11 cellular contexts compared by ENCODE assay signal in genomic region chr1:25697426-25698220, GRCh38.
DNase-seq lines count a peak whose midpoint lies in the region; ATAC-seq and TF ChIP-seq lines count a peak whose summit lies in the region.
"Had no signal": no experiment of that assay in that cellular context is flagged by ENCODE, and none has a peak within 500 bp of the region (broad histone marks: within the 10 kb centered on the region; RNA-seq: fewer than 3 reads in every experiment).

No MANE protein-coding gene starts in this region.

- H3K36me3 Mint-ChIP-seq in activated T-cell treated with anti-CD3 and anti-CD28 coated beads, Interleukin-2, amount 50 U/mL, for 4 hours (ENCODE audit: insufficient read depth), result no peaks in the 10 kb centered on the region
- H3K36me3 Mint-ChIP-seq in glutamatergic neuron (ENCODE audit: unreplicated experiment), result no peaks in the 10 kb centered on the region

- TF ChIP-seq CTCF in heart right ventricle (IDR thresholded peaks at IDR 0.05) (peak in 1 of 9 donors; percentile 4), glutamatergic neuron (IDR thresholded peaks at IDR 0.05; ENCODE audit: partially characterized antibody, unreplicated experiment) (peak; percentile 9), transverse colon (IDR thresholded peaks at IDR 0.05) (no peak)

- no peaks in the 10 kb centered on the region for H3K27me3 Mint-ChIP-seq in activated T-cell treated with anti-CD3 and anti-CD28 coated beads, Interleukin-2, amount 50 U/mL, for 4 hours (ENCODE audit: low read depth)
- peaks cover 6% of the 10 kb centered on the region for H3K27me3 Mint-ChIP-seq in glutamatergic neuron (ENCODE audit: unreplicated experiment)

- no peaks in the 10 kb centered on the region for H3K27me3 ChIP-seq in heart right ventricle
- no peaks in the 10 kb centered on the region for H3K27me3 ChIP-seq in right cardiac atrium (ENCODE audit: control insufficient read depth, insufficient read depth)
- H3K27me3 ChIP-seq in transverse colon, result no peaks in the 10 kb centered on the region
- H3K27me3 ChIP-seq: BLaER1 treated with 17β-estradiol and CSF1 and Interleukin-3, amounts not matched to agents 10 nM and 100 nM had no signal

- in situ Hi-C loops in transverse colon (cut with MboI; ENCODE audit: low pct_ligation_motif_present in 1 of 4, low pct_unique_long_range_greater_than_20kb in 1 of 4, low sequenced_read_pairs in 3 of 4), result no loop called here

- TF ChIP-seq EP300 in transverse colon (IDR thresholded peaks at IDR 0.05; ENCODE audit: low read depth), result no peak

- peaks cover 37% of the 10 kb centered on the region for H3K4me1 Mint-ChIP-seq in activated T-cell treated with anti-CD3 and anti-CD28 coated beads, Interleukin-2, amount 50 U/mL, for 4 hours (ENCODE audit: low read depth)
- H3K4me1 Mint-ChIP-seq in glutamatergic neuron (ENCODE audit: low read depth, unreplicated experiment), result peaks cover 31% of the 10 kb centered on the region

- H3K27ac ChIP-seq in heart right ventricle (peak overlapping the region in 8 of 10 donors; percentile 86 to 96 (median 90)), right cardiac atrium (ENCODE audit: low read length) (no peak overlapping the region), transverse colon (peak overlapping the region in 3 of 4 donors; percentile 30 to 83 (median 80))
- H3K27ac ChIP-seq: BLaER1 treated with 17β-estradiol and CSF1 and Interleukin-3, amounts not matched to agents 10 nM and 100 nM; VCaP had no signal

- no peak overlapping the region for H3K4me3 ChIP-seq in heart right ventricle
- H3K4me3 ChIP-seq in right cardiac atrium (ENCODE audit: low read length), result no peak overlapping the region
- no peak overlapping the region for H3K4me3 ChIP-seq in transverse colon
- H3K4me3 ChIP-seq: BLaER1 treated with 17β-estradiol and CSF1 and Interleukin-3, amounts not matched to agents 10 nM and 100 nM had no signal

- no peaks in the 10 kb centered on the region for H3K36me3 ChIP-seq in heart right ventricle
- H3K36me3 ChIP-seq in transverse colon, result no peaks in the 10 kb centered on the region
- H3K36me3 ChIP-seq: BLaER1 treated with 17β-estradiol and CSF1 and Interleukin-3, amounts not matched to agents 10 nM and 100 nM had no signal

- H3K27ac Mint-ChIP-seq in glutamatergic neuron (ENCODE audit: unreplicated experiment), result no peak overlapping the region

- H3K4me3 Mint-ChIP-seq in activated T-cell treated with anti-CD3 and anti-CD28 coated beads, Interleukin-2, amount 50 U/mL, for 4 hours, result no peak overlapping the region
- no peak overlapping the region for H3K4me3 Mint-ChIP-seq in glutamatergic neuron (ENCODE audit: unreplicated experiment)

- peaks cover 13 to 98% (median 81%) of the 10 kb centered on the region in 9 donors for H3K4me1 ChIP-seq in heart right ventricle
- H3K4me1 ChIP-seq in right cardiac atrium (ENCODE audit: control insufficient read depth, insufficient read depth, low read length), result peaks cover 27% of the 10 kb centered on the region
- peaks cover 13 to 70% (median 42%) of the 10 kb centered on the region in 4 donors for H3K4me1 ChIP-seq in transverse colon

- DNase-seq in heart right ventricle (no peak), right cardiac atrium (no peak), glutamatergic neuron (no peak), transverse colon (no peak), NCI-H2227 (lab: John Stamatoyannopoulos, UW; ENCODE audit: unreplicated experiment) (no peak)
- DNase-seq in activated T-cell treated with anti-CD3 and anti-CD28 coated beads, Interleukin-2, amount 50 U/mL, for 4 hours, result no peak
- DNase-seq: amygdala had no signal

- no peaks in the 10 kb centered on the region for H3K9me3 Mint-ChIP-seq in activated T-cell treated with anti-CD3 and anti-CD28 coated beads, Interleukin-2, amount 50 U/mL, for 4 hours
- H3K9me3 Mint-ChIP-seq in glutamatergic neuron (ENCODE audit: unreplicated experiment), result no peaks in the 10 kb centered on the region

- TF ChIP-seq POLR2A in transverse colon (IDR thresholded peaks at IDR 0.05), result no peak

- H3K9me3 ChIP-seq in heart right ventricle (no peaks in the 10 kb centered on the region), right cardiac atrium (ENCODE audit: control insufficient read depth, low read length) (no peaks in the 10 kb centered on the region), transverse colon (no peaks in the 10 kb centered on the region)
- H3K9me3 ChIP-seq: BLaER1 treated with 17β-estradiol and CSF1 and Interleukin-3, amounts not matched to agents 10 nM and 100 nM had no signal

- ATAC-seq in heart right ventricle (no peak), right cardiac atrium (no peak), GM19463 (IDR thresholded peaks at IDR 0.05; ENCODE audit: unreplicated experiment) (no peak), HG02870 (IDR thresholded peaks at IDR 0.05; ENCODE audit: unreplicated experiment) (no peak)
- ATAC-seq in activated T-cell treated with anti-CD3 and anti-CD28 coated beads, Interleukin-2, amount 50 U/mL, for 4 hours, result peak; percentile 42

- 63 to 72% methylated on average over 10 of the region's 10 CpGs for WGBS in heart right ventricle, 2 donors
- 76% methylated on average over 10 of the region's 10 CpGs for WGBS in right cardiac atrium
- WGBS in transverse colon (ENCODE audit: low coverage in 1 of 2), 2 donors, result 73 to 77% methylated on average over 8 to 10 of the region's 10 CpGs

- intact Hi-C loops in heart right ventricle (cut with DNase I) (loop anchor here in 6 of 10 donors (5.0 to 10.0 kb wide), 5 partner anchors 40 to 100 kb away; partner anchors contain the start of gene MAN1C1 (in 1 of the 6)), right cardiac atrium (cut with DNase I) (loop anchor here in 2 of 4 donors (5.0 to 10.0 kb wide), 3 partner anchors 45 to 97 kb away; partner anchors contain the start of gene MAN1C1 (in 1 of the 2)), transverse colon (cut with DNase I; ENCODE audit: low total_unique reads) (no loop called here)

Comparison
In these comparisons a context has a peak if more than half of its experiments do, and no peak if none do; other contexts are left out.
1. ATAC-seq: peak in activated T-cell treated with anti-CD3 and anti-CD28 coated beads, Interleukin-2, amount 50 U/mL, for 4 hours (2 of 2); none in heart right ventricle (0 of 8), right cardiac atrium (0 of 2), GM19463 (single experiment) and HG02870 (single experiment).